In genomic region chr14:68946423-68946822, GRCh38 we compare ENCODE assay signal across 11 cellular contexts. TPM values are rescaled to one million over a fixed set of nuclear protein-coding genes. Genes with fewer than 3 reads are reported as not detected.
DNase-seq lines count a peak whose midpoint lies in the region; ATAC-seq and TF ChIP-seq lines count a peak whose summit lies in the region.
"Had no signal": no experiment of that assay in that cellular context is flagged by ENCODE, and none has a peak within 500 bp of the region (broad histone marks: within the 10 kb centered on the region; RNA-seq: fewer than 3 reads in every experiment).

No MANE protein-coding gene starts in this region.

- peaks cover 2% of the 10 kb centered on the region for H4K20me1 ChIP-seq in mammary epithelial cell (ENCODE audit: insufficient read depth, low read length)

- H3K4me3 ChIP-seq in right atrium auricular region (no peak overlapping the region), mammary epithelial cell (replicated peaks in 1 of 3; ENCODE audit: insufficient read depth in 1 of 3, low read depth in 2 of 3, low read length in 3 of 3) (no peak overlapping the region), aorta (ENCODE audit: low read length in 2 of 2) (no peak overlapping the region)
- H3K4me3 ChIP-seq: SJCRH30 had no signal

- H3K4me1 ChIP-seq in right atrium auricular region, result peaks cover 0 to 100% of the 10 kb centered on the region in 2 donors
- peaks cover 96% of the 10 kb centered on the region for H3K4me1 ChIP-seq in mammary epithelial cell (ENCODE audit: insufficient read depth, low read length)
- peaks cover 2 to 12% of the 10 kb centered on the region in 2 donors for H3K4me1 ChIP-seq in aorta (ENCODE audit: control insufficient read depth in 1 of 2, insufficient read depth in 2 of 2, low read length in 2 of 2)

- no peaks in the 10 kb centered on the region for H3K27me3 ChIP-seq in right atrium auricular region
- no peaks in the 10 kb centered on the region for H3K27me3 ChIP-seq in mammary epithelial cell (ENCODE audit: insufficient read depth, low read length)
- H3K27me3 ChIP-seq in aorta (ENCODE audit: control insufficient read depth in 1 of 2, insufficient read depth in 2 of 2, low read length in 1 of 2), result no peaks in the 10 kb centered on the region
- H3K27me3 ChIP-seq: SJCRH30 had no signal

- H3K9ac ChIP-seq in mammary epithelial cell (ENCODE audit: insufficient read depth, low read length), result no peak overlapping the region

- peak overlapping the region; percentile 94 to 99 (median 98) for H3K27ac Mint-ChIP-seq in naive thymus-derived CD8-positive, alpha-beta T cell
- H3K27ac Mint-ChIP-seq: activated naive CD4-positive, alpha-beta T cell treated with anti-CD3 and anti-CD28 coated beads, Interleukin-2, amount 10 ng/mL, durations not matched to agents 7 days and 5 days had no signal

- peak overlapping the region; percentile 53 for H3K4me2 ChIP-seq in mammary epithelial cell (ENCODE audit: insufficient read depth, low read depth, low read length)

- H2AFZ ChIP-seq in mammary epithelial cell (ENCODE audit: low read depth, low read length), result no peak overlapping the region

- dilution Hi-C loops in mammary epithelial cell (cut with HindIII; ENCODE audit: low sequenced_read_pairs), result loop anchor here (5.0 kb wide), 2 partner anchors 39 to 69 kb away; no protein-coding TSS in a partner anchor

- 88% methylated on average over 4 of the region's 4 CpGs for WGBS in mammary epithelial cell (ENCODE audit: low coverage, missing lambda C conversion rate)
- WGBS in aorta, 2 donors, result 30 to 45% methylated on average over 4 of the region's 4 CpGs

- POLR2A ChIA-PET in naive thymus-derived CD8-positive, alpha-beta T cell (lab: Charles Lee), result interaction anchor here (1.2 to 27.2 kb wide), 5 partner anchors 8 to 32 kb away, joined by 3 to 469 read pairs (median 18); partner anchors contain the start of gene ACTN1

- H3K27me3 Mint-ChIP-seq in naive thymus-derived CD8-positive, alpha-beta T cell, result no peaks in the 10 kb centered on the region
- H3K27me3 Mint-ChIP-seq: activated naive CD4-positive, alpha-beta T cell treated with anti-CD3 and anti-CD28 coated beads, Interleukin-2, amount 10 ng/mL, durations not matched to agents 7 days and 5 days had no signal

- peak overlapping the region; percentile 72 to 92 for H3K27ac ChIP-seq in right atrium auricular region
- H3K27ac ChIP-seq in mammary epithelial cell (ENCODE audit: insufficient read depth, low read depth, low read length), result peak overlapping the region; percentile 51
- peak overlapping the region; percentile 37 to 96 for H3K27ac ChIP-seq in aorta (ENCODE audit: low read depth in 1 of 2, low read length in 2 of 2)

- no peaks in the 10 kb centered on the region for H3K9me3 Mint-ChIP-seq in naive thymus-derived CD8-positive, alpha-beta T cell
- H3K9me3 Mint-ChIP-seq: activated naive CD4-positive, alpha-beta T cell treated with anti-CD3 and anti-CD28 coated beads, Interleukin-2, amount 10 ng/mL, durations not matched to agents 7 days and 5 days had no signal

- no TSS peak for BruUV-seq in mammary epithelial cell (replicated peaks; lab: Mats Ljungman, UMichigan)

- DNase-seq in right atrium auricular region (ENCODE audit: low spot score) (no peak), cardiac septum (ENCODE audit: low spot score) (no peak), mammary epithelial cell (no peak), aorta (peak in 1 of 2 donors; percentile 29), NOMO-1 treated with dmso at 0.1 percent for 144 hours (lab: John Stamatoyannopoulos, UW; ENCODE audit: unreplicated experiment) (no peak)
- DNase-seq in naive thymus-derived CD8-positive, alpha-beta T cell, result peak in 1 of 10 donors; percentile 58
- no peak for DNase-seq in effector CD8-positive, alpha-beta T cell (lab: John Stamatoyannopoulos, UW)
- DNase-seq: activated naive CD4-positive, alpha-beta T cell treated with anti-CD3 and anti-CD28 coated beads, Interleukin-2, amount 10 ng/mL, durations not matched to agents 7 days and 5 days; NCI-H1694; SJCRH30 had no signal

- CTCF ChIA-PET in mammary epithelial cell (lab: Charles Lee; ENCODE audit: low non-redundant PET), result no interaction called here

- in situ Hi-C loops in mammary epithelial cell (cut with MboI; ENCODE audit: low sequenced_read_pairs in 2 of 2), result loop anchor here in 1 of 2 donors (10.0 kb wide), 1 partner anchor 148 kb away; no protein-coding TSS in a partner anchor

- intact Hi-C loops in cardiac septum (cut with DNase I) (no loop called here), mammary epithelial cell (cut with micrococcal nuclease) (loop anchor here (10.0 kb wide), 1 partner anchor 802 kb away; no protein-coding TSS in a partner anchor), aorta (cut with DNase I) (loop anchor here in 1 of 2 donors (2.0 kb wide), 1 partner anchor 28 kb away; no protein-coding TSS in a partner anchor)

- H3K79me2 ChIP-seq in mammary epithelial cell (ENCODE audit: insufficient read depth, low read length), result peaks cover 98% of the 10 kb centered on the region

- H3K36me3 ChIP-seq in right atrium auricular region (no peaks in the 10 kb centered on the region), mammary epithelial cell (ENCODE audit: insufficient read depth, low read length) (no peaks in the 10 kb centered on the region), aorta (ENCODE audit: control insufficient read depth in 1 of 2, insufficient read depth in 2 of 2, low read length in 1 of 2) (no peaks in the 10 kb centered on the region)
- H3K36me3 ChIP-seq: SJCRH30 had no signal

- no peaks in the 10 kb centered on the region for H3K9me3 ChIP-seq in right atrium auricular region
- H3K9me3 ChIP-seq in mammary epithelial cell (replicated peaks; ENCODE audit: insufficient read depth, low read length), result no peaks in the 10 kb centered on the region
- no peaks in the 10 kb centered on the region for H3K9me3 ChIP-seq in aorta (ENCODE audit: control insufficient read depth, low read length)
- H3K9me3 ChIP-seq: SJCRH30 had no signal

- peaks cover 0 to 29% (median 0%) of the 10 kb centered on the region in 3 donors for H3K36me3 Mint-ChIP-seq in naive thymus-derived CD8-positive, alpha-beta T cell

- no peak for TF ChIP-seq CTCF in right atrium auricular region (IDR thresholded peaks at IDR 0.05)
- TF ChIP-seq CTCF in mammary epithelial cell (conservative IDR thresholded peaks at IDR 0.05 in 1 of 2, IDR thresholded peaks at IDR 0.05 in 1 of 2; ENCODE audit: extremely low read depth in 1 of 2, insufficient read depth in 1 of 2, low read depth in 1 of 2, low read length in 2 of 2), result no peak

- no peak for ATAC-seq in naive thymus-derived CD8-positive, alpha-beta T cell
- no peak for ATAC-seq in aorta (ENCODE audit: low FRiP score)
- no peak for ATAC-seq in GM21447 (IDR thresholded peaks at IDR 0.05; ENCODE audit: unreplicated experiment)

- H3K4me1 Mint-ChIP-seq in naive thymus-derived CD8-positive, alpha-beta T cell, result peaks cover 62 to 97% (median 92%) of the 10 kb centered on the region in 4 donors

- H3K4me3 Mint-ChIP-seq in naive thymus-derived CD8-positive, alpha-beta T cell, result peak overlapping the region in 9 of 10 donors; percentile 58 to 86 (median 83)
- H3K4me3 Mint-ChIP-seq: activated naive CD4-positive, alpha-beta T cell treated with anti-CD3 and anti-CD28 coated beads, Interleukin-2, amount 10 ng/mL, durations not matched to agents 7 days and 5 days had no signal

RNA-seq across cellular contexts. Expression of gene ACTN1, which starts 32.7 kb away (rescaled TPM):
- total RNA-seq in right atrium auricular region (100 to 1,000 TPM; 170 to 316 TPM), cardiac septum (346 TPM), mammary epithelial cell (1,000 to 10,000 TPM in 1 of 2 donors, 100 to 1,000 TPM in 1; 841 to 1,322 TPM), aorta (1,000 to 10,000 TPM in 1 of 2 donors, 100 to 1,000 TPM in 1; 883 to 1,590 TPM)
- polyA plus RNA-seq in mammary epithelial cell (813 TPM), aorta (100 to 1,000 TPM in 1 of 2 donors, 10 to 100 TPM in 1; 82.0 to 378 TPM)
- 1,325 TPM for polyA minus RNA-seq in mammary epithelial cell
- 100 to 1,000 TPM; 333 to 341 TPM for total RNA-seq in naive thymus-derived CD8-positive, alpha-beta T cell
- 100 to 1,000 TPM; 144 to 436 (median 267) TPM for polyA plus RNA-seq in naive thymus-derived CD8-positive, alpha-beta T cell
